In the genomic region with DNA sequence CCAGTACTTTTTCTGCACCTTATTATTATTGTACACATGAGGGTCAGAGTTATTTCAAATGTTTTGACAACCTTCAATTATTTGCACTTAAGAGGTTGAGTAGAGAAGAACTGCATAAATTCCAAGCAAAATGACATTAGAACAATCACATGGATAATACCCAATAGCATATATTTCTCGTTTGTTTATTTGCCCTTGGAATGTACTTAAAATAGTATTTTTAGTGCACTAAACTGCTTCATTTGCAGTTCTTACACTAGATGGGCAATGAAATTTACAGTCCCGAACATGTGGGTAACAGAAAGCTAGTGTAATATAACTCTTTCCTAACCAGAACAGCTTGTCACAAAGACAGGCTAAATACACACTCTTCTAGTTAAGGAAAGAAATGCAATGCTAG, we compare ENCODE assay signal across 17 cellular contexts.
"Had no signal": no experiment of that assay in that cellular context is flagged by ENCODE, and none has a peak within 500 bp of the region (broad histone marks: within the 10 kb centered on the region; RNA-seq: fewer than 3 reads in every experiment).

No MANE protein-coding gene starts in this region.

- H3K27me3 Mint-ChIP-seq: activated naive CD4-positive, alpha-beta T cell treated with anti-CD3 and anti-CD28 coated beads, Interleukin-2, amount 10 ng/mL, durations not matched to agents 7 days and 5 days; stimulated activated naive B cell treated with anti-CD40 and anti-IgM and Interleukin-4, amounts not matched to agents 10 μg/mL and 1 μg/mL and 100 μg/mL, for 72 hours had no signal

- H3K27ac Mint-ChIP-seq: activated naive CD4-positive, alpha-beta T cell treated with anti-CD3 and anti-CD28 coated beads, Interleukin-2, amount 10 ng/mL, durations not matched to agents 7 days and 5 days; stimulated activated naive B cell treated with anti-CD40 and anti-IgM and Interleukin-4, amounts not matched to agents 10 μg/mL and 1 μg/mL and 100 μg/mL, for 72 hours had no signal

- H3K4me3 ChIP-seq: body of pancreas, coronary artery had no signal

- H3K27me3 ChIP-seq: body of pancreas, foreskin keratinocyte had no signal

- H3K9me3 Mint-ChIP-seq: activated naive CD4-positive, alpha-beta T cell treated with anti-CD3 and anti-CD28 coated beads, Interleukin-2, amount 10 ng/mL, durations not matched to agents 7 days and 5 days; stimulated activated naive B cell treated with anti-CD40 and anti-IgM and Interleukin-4, amounts not matched to agents 10 μg/mL and 1 μg/mL and 100 μg/mL, for 72 hours had no signal

- H3K27ac ChIP-seq: body of pancreas, coronary artery, foreskin keratinocyte had no signal

- H3K9me3 ChIP-seq: body of pancreas had no signal

- ATAC-seq: body of pancreas, foreskin keratinocyte had no signal

- H3K4me1 ChIP-seq: body of pancreas, foreskin keratinocyte had no signal

- DNase-seq: activated CD4-positive, alpha-beta T cell treated with anti-CD3 and anti-CD28 coated beads, Interleukin-2, amount 50 U/mL, for 4 hours; activated CD4-positive, CD25-positive, alpha-beta regulatory T cell treated with anti-CD3 and anti-CD28 coated beads, Interleukin-2, amount 50 U/mL, for 72 hours; activated naive CD4-positive, alpha-beta T cell treated with anti-CD3 and anti-CD28 coated beads, Interleukin-2, amount 10 ng/mL, durations not matched to agents 7 days and 5 days; activated T-cell treated with anti-CD3 and anti-CD28 coated beads, Interleukin-2, amount 50 U/mL, for 1 hour; amniotic stem cell; body of pancreas; caudate nucleus; foreskin keratinocyte; glutamatergic neuron; hypothalamus; midbrain; retina; stimulated activated CD4-positive, alpha-beta T cell treated with anti-CD3 and anti-CD28 coated beads, Interleukin-4, amount 100 ng/mL, for 1 hour; stimulated activated naive B cell treated with anti-CD40 and anti-IgM and Interleukin-4, amounts not matched to agents 10 μg/mL and 1 μg/mL and 100 μg/mL, for 72 hours; substantia nigra; trophoblast cell had no signal

- H3K4me3 Mint-ChIP-seq: activated naive CD4-positive, alpha-beta T cell treated with anti-CD3 and anti-CD28 coated beads, Interleukin-2, amount 10 ng/mL, durations not matched to agents 7 days and 5 days; stimulated activated naive B cell treated with anti-CD40 and anti-IgM and Interleukin-4, amounts not matched to agents 10 μg/mL and 1 μg/mL and 100 μg/mL, for 72 hours had no signal
